ENCODE assay signal across 14 cellular contexts in genomic region chr17:77470330-77470786, GRCh38.
DNase-seq lines count a peak whose midpoint lies in the region; ATAC-seq and TF ChIP-seq lines count a peak whose summit lies in the region.
"Had no signal": no experiment of that assay in that cellular context is flagged by ENCODE, and none has a peak within 500 bp of the region (broad histone marks: within the 10 kb centered on the region; RNA-seq: fewer than 3 reads in every experiment).

No MANE protein-coding gene starts in this region.

- no peaks in the 10 kb centered on the region for H3K36me3 ChIP-seq in SK-N-SH (replicated peaks in 1 of 2; ENCODE audit: control insufficient read depth in 1 of 2, insufficient read depth in 2 of 2, low read length in 1 of 2)
- H3K36me3 ChIP-seq in RWPE2 (ENCODE audit: low read depth): peaks cover 24% of the 10 kb centered on the region
- H3K36me3 ChIP-seq in sigmoid colon: no peaks in the 10 kb centered on the region

- peaks cover 20% of the 10 kb centered on the region for H3F3A ChIP-seq in SK-N-SH (replicated peaks; ENCODE audit: insufficient read depth)

- H3K4me3 ChIP-seq in SK-N-SH (ENCODE audit: low read depth in 2 of 2, low read length in 1 of 2) (no peak overlapping the region), RWPE2 (ENCODE audit: severe bottlenecking) (no peak overlapping the region), sigmoid colon (no peak overlapping the region)

- no peaks in the 10 kb centered on the region for H3K9me3 ChIP-seq in SK-N-SH
- no peaks in the 10 kb centered on the region for H3K9me3 ChIP-seq in RWPE2 (ENCODE audit: severe bottlenecking)
- no peaks in the 10 kb centered on the region for H3K9me3 ChIP-seq in sigmoid colon

- 96% methylated on average over 3 of the region's 3 CpGs for WGBS in SK-N-SH (ENCODE audit: low lambda C conversion rate)
- 95 to 96% methylated on average over 3 of the region's 3 CpGs for WGBS in sigmoid colon, 2 donors

- H3K27me3 Mint-ChIP-seq in endothelial cell (ENCODE audit: unreplicated experiment): peaks cover 23% of the 10 kb centered on the region

- no peak for TF ChIP-seq RAD21 in SK-N-SH (IDR thresholded peaks at IDR 0.05; ENCODE audit: low read length)

- H3K27ac Mint-ChIP-seq in endothelial cell (ENCODE audit: unreplicated experiment): peak overlapping the region; percentile 94

- H3K9me3 Mint-ChIP-seq in endothelial cell (ENCODE audit: unreplicated experiment): no peaks in the 10 kb centered on the region

- CTCF ChIA-PET in SK-N-SH (lab: Yijun Ruan, JAX): interaction anchor here (1.4 to 2.1 kb wide), 2 partner anchors 11 to 30 kb away, joined by 4 to 7 read pairs; no protein-coding TSS in a partner anchor

- H3K27me3 ChIP-seq in SK-N-SH (ENCODE audit: insufficient read depth) (no peaks in the 10 kb centered on the region), RWPE2 (ENCODE audit: insufficient read depth, poor library complexity, severe bottlenecking) (no peaks in the 10 kb centered on the region), sigmoid colon (no peaks in the 10 kb centered on the region)

- H3K9me2 ChIP-seq in SK-N-SH: no peaks in the 10 kb centered on the region

- peaks cover 24% of the 10 kb centered on the region for H3K36me3 Mint-ChIP-seq in endothelial cell (ENCODE audit: low read depth, unreplicated experiment)

- H3K4me1 Mint-ChIP-seq in endothelial cell (ENCODE audit: unreplicated experiment): peaks cover 99% of the 10 kb centered on the region

- peak overlapping the region; percentile 52 to 74; a peak in 2 of 4 replicates for H3K27ac ChIP-seq in SK-N-SH (ENCODE audit: low read depth in 2 of 2, low read length in 1 of 2)
- peak overlapping the region; percentile 97 for H3K27ac ChIP-seq in RWPE2 (ENCODE audit: poor library complexity, severe bottlenecking)
- peak overlapping the region; percentile 85 to 92 (median 91) for H3K27ac ChIP-seq in sigmoid colon
- H3K27ac ChIP-seq: 22Rv1 had no signal

- POLR2A ChIA-PET in SK-N-SH (lab: Yijun Ruan, JAX): interaction anchor here (1.9 kb wide), 1 partner anchor 18 kb away, joined by 4 read pairs; no protein-coding TSS in a partner anchor

- H2AFZ ChIP-seq in SK-N-SH (ENCODE audit: low read depth): no peak overlapping the region

- TF ChIP-seq CTCF in SK-N-SH (IDR thresholded peaks at IDR 0.05) (no peak), RWPE2 (IDR thresholded peaks at IDR 0.05; ENCODE audit: poor library complexity, severe bottlenecking) (no peak), endothelial cell (IDR thresholded peaks at IDR 0.05; ENCODE audit: unreplicated experiment) (no peak), sigmoid colon (IDR thresholded peaks at IDR 0.05) (no peak)

- ATAC-seq in SK-N-SH treated with all-trans-retinoic acid at 6 μM for 48 hours (no peak), RWPE2 (ENCODE audit: low read depth) (no peak)

- no peak for TF ChIP-seq POLR2A in sigmoid colon (IDR thresholded peaks at IDR 0.05)

- peak overlapping the region; percentile 88 for H3K4me3 Mint-ChIP-seq in endothelial cell (ENCODE audit: unreplicated experiment)

- H3K4me2 ChIP-seq in SK-N-SH: peak overlapping the region; percentile 53

- H3K4me1 ChIP-seq in SK-N-SH (ENCODE audit: control insufficient read depth in 1 of 2, insufficient read depth in 2 of 2, low read depth in 1 of 2, low read length in 1 of 2) (peaks cover 59 to 67% of the 10 kb centered on the region in 2 experiments), RWPE2 (ENCODE audit: insufficient read depth, poor library complexity, severe bottlenecking) (peaks cover 59% of the 10 kb centered on the region), sigmoid colon (peaks cover 0 to 95% (median 79%) of the 10 kb centered on the region in 4 donors)

- intact Hi-C loops in sigmoid colon (cut with DNase I): loop anchor here (2.0 kb wide), 1 partner anchor 18 kb away; no protein-coding TSS in a partner anchor

- DNase-seq in SK-N-SH: no peak
- DNase-seq in RWPE2 (ENCODE audit: low spot score): no peak
- no peak for DNase-seq in endothelial cell (ENCODE audit: low spot score)
- no peak for DNase-seq in sigmoid colon
- no peak for DNase-seq in SIG-M5 treated with dmso at 0.1 percent for 504 hours (lab: John Stamatoyannopoulos, UW; ENCODE audit: unreplicated experiment)
- DNase-seq in NCI-H446 treated with DMSO at 0.1 percent for 48 hours (lab: John Stamatoyannopoulos, UW): no peak
- DNase-seq in DMS79 (lab: John Stamatoyannopoulos, UW): no peak
- DNase-seq: activated CD8-positive, alpha-beta memory T cell treated with anti-CD3 and anti-CD28 coated beads for 24 hours; GDM1; NCI-H146; OCI-M1; stimulated activated CD4-positive, alpha-beta T cell treated with anti-CD3 and anti-CD28 coated beads, Interleukin-2, amount 100 ng/mL, for 24 hours had no signal

- peaks cover 80% of the 10 kb centered on the region for H4K20me1 ChIP-seq in SK-N-SH (ENCODE audit: insufficient read depth)

- peaks cover 96% of the 10 kb centered on the region for H3K79me2 ChIP-seq in SK-N-SH (ENCODE audit: insufficient read depth)

- H3K9ac ChIP-seq in SK-N-SH: no peak overlapping the region

- no peak for TF ChIP-seq EP300 in SK-N-SH (IDR thresholded peaks at IDR 0.05; ENCODE audit: borderline replicate concordance in 1 of 2, low read depth in 1 of 2, low read length in 1 of 2)
- TF ChIP-seq EP300 in sigmoid colon (IDR thresholded peaks at IDR 0.05): no peak

TF ChIP-seq in SK-N-SH, 30 proteins besides CTCF, POLR2A, EP300 and RAD21 (continues in another document):
- TF ChIP-seq SIN3A (IDR thresholded peaks at IDR 0.05; ENCODE audit: borderline replicate concordance, low read depth, low read length) (no peak), MEF2A (IDR thresholded peaks at IDR 0.05; ENCODE audit: borderline replicate concordance, low read depth) (no peak), GABPA (IDR thresholded peaks at IDR 0.05; ENCODE audit: low read depth) (no peak), CHD2 (IDR thresholded peaks at IDR 0.05; ENCODE audit: low read length, partially characterized antibody) (no peak), YY1 (IDR thresholded peaks at IDR 0.05; ENCODE audit: low read depth) (no peak), POLR2AphosphoS5 (IDR thresholded peaks at IDR 0.05; ENCODE audit: low read depth, low read length) (no peak), TAF1 (IDR thresholded peaks at IDR 0.05; ENCODE audit: borderline replicate concordance, low read depth, low read length) (no peak), RFX5 (IDR thresholded peaks at IDR 0.05; ENCODE audit: low read length) (no peak), NFIC (IDR thresholded peaks at IDR 0.05; ENCODE audit: borderline replicate concordance) (no peak), NRF1 (IDR thresholded peaks at IDR 0.05; ENCODE audit: low read depth, low read length) (no peak)
- TF ChIP-seq, protein P1, sequence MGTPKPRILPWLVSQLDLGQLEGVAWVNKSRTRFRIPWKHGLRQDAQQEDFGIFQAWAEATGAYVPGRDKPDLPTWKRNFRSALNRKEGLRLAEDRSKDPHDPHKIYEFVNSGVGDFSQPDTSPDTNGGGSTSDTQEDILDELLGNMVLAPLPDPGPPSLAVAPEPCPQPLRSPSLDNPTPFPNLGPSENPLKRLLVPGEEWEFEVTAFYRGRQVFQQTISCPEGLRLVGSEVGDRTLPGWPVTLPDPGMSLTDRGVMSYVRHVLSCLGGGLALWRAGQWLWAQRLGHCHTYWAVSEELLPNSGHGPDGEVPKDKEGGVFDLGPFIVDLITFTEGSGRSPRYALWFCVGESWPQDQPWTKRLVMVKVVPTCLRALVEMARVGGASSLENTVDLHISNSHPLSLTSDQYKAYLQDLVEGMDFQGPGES (IDR thresholded peaks at IDR 0.05; ENCODE audit: low read depth, low read length): no peak
- TF ChIP-seq, protein P2, sequence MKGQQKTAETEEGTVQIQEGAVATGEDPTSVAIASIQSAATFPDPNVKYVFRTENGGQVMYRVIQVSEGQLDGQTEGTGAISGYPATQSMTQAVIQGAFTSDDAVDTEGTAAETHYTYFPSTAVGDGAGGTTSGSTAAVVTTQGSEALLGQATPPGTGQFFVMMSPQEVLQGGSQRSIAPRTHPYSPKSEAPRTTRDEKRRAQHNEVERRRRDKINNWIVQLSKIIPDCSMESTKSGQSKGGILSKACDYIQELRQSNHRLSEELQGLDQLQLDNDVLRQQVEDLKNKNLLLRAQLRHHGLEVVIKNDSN (IDR thresholded peaks at IDR 0.05; ENCODE audit: borderline replicate concordance, low read depth): no peak

TF ChIP-seq in SK-N-SH treated with all-trans-retinoic acid at 6 μM for 48 hours, 23 proteins besides CTCF, POLR2A, EP300 and RAD21:
- no peak for TF ChIP-seq CREB5 (CRISPR knock-in tag; IDR thresholded peaks at IDR 0.05; ENCODE audit: low read depth)
- TF ChIP-seq PPARA (CRISPR knock-in tag; IDR thresholded peaks at IDR 0.05; ENCODE audit: borderline replicate concordance): no peak
- no peak for TF ChIP-seq ZNF565 (CRISPR knock-in tag; conservative IDR thresholded peaks at IDR 0.05; ENCODE audit: low read depth)
- TF ChIP-seq ZNF70 (CRISPR knock-in tag; IDR thresholded peaks at IDR 0.05): no peak
TF ChIP-seq in SK-N-SH treated with all-trans-retinoic acid at 6 μM for 48 hours: peak in this region for 0.
